ENCODE assay signal across 1 cellular context in genomic region chr3:188021502-188022040, GRCh38.
TF ChIP-seq lines count a peak whose summit lies in the region.

No MANE protein-coding gene starts in this region.

TF ChIP-seq in HepG2, 621 proteins besides CTCF, POLR2A, EP300 and RAD21 (continued from another document and continues in another):
- TF ChIP-seq AFF4 (CRISPR knock-in tag; IDR thresholded peaks at IDR 0.05) (no peak), TRIM24 (CRISPR knock-in tag; IDR thresholded peaks at IDR 0.05) (no peak), NFIC (IDR thresholded peaks at IDR 0.05; ENCODE audit: low read length) (peak; percentile 71; the same call in 1 of the 2 replicates), PTBP1 (IDR thresholded peaks at IDR 0.05; ENCODE audit: low read depth, low read length, poor library complexity, severe bottlenecking) (no peak), ASH2L (IDR thresholded peaks at IDR 0.05; ENCODE audit: insufficient read length, low read depth, low read length) (no peak), E2F2 (CRISPR knock-in tag; IDR thresholded peaks at IDR 0.05; ENCODE audit: borderline replicate concordance) (no peak), ZNF432 (CRISPR knock-in tag; IDR thresholded peaks at IDR 0.05; ENCODE audit: borderline replicate concordance) (no peak), ZFAT (CRISPR knock-in tag; conservative IDR thresholded peaks at IDR 0.05) (no peak), SMAD1 (CRISPR knock-in tag; IDR thresholded peaks at IDR 0.05; ENCODE audit: borderline replicate concordance, low read depth) (no peak), ZNF816 (CRISPR knock-in tag; IDR thresholded peaks at IDR 0.05; ENCODE audit: borderline replicate concordance) (no peak), HOXA9 (CRISPR knock-in tag; IDR thresholded peaks at IDR 0.05; ENCODE audit: borderline replicate concordance) (no peak), RBM39 (IDR thresholded peaks at IDR 0.05; ENCODE audit: low read depth, low read length, poor library complexity, severe bottlenecking) (no peak), FOXA1 (IDR thresholded peaks at IDR 0.05) (0 out of 2 replicates have a peak, but pooled peaks have one; percentile 5), FOXA1 (CRISPR knock-in tag; IDR thresholded peaks at IDR 0.05) (peak; percentile 90), PHB2 (IDR thresholded peaks at IDR 0.05; ENCODE audit: partially characterized antibody) (no peak), TBP (CRISPR knock-in tag; IDR thresholded peaks at IDR 0.05) (no peak; the same call in 1 of the 2 replicates), SP1 (IDR thresholded peaks at IDR 0.05) (no peak), SP1 (CRISPR knock-in tag; IDR thresholded peaks at IDR 0.05) (no peak), POLR2AphosphoS2 (IDR thresholded peaks at IDR 0.05; ENCODE audit: low read depth, low read length) (no peak), SNRNP70 (IDR thresholded peaks at IDR 0.05; ENCODE audit: low read depth, low read length) (no peak), ZNF556 (CRISPR knock-in tag; IDR thresholded peaks at IDR 0.05; ENCODE audit: borderline replicate concordance) (no peak), THAP11 (CRISPR knock-in tag; IDR thresholded peaks at IDR 0.05) (peak; percentile 32; the same call in 1 of the 2 replicates), MED1 (CRISPR knock-in tag; IDR thresholded peaks at IDR 0.05) (peak; percentile 63), ZNF281 (CRISPR knock-in tag; IDR thresholded peaks at IDR 0.05; ENCODE audit: borderline replicate concordance) (no peak), PRMT3 (CRISPR knock-in tag; IDR thresholded peaks at IDR 0.05; ENCODE audit: borderline replicate concordance, low read depth) (no peak), ZMAT3 (CRISPR knock-in tag; conservative IDR thresholded peaks at IDR 0.05) (no peak), MTA1 (CRISPR knock-in tag; IDR thresholded peaks at IDR 0.05; ENCODE audit: borderline replicate concordance) (no peak), MYC (CRISPR knock-in tag; IDR thresholded peaks at IDR 0.05; ENCODE audit: borderline replicate concordance) (peak; percentile 60; the same call in 1 of the 2 replicates), ZSCAN9 (CRISPR knock-in tag; IDR thresholded peaks at IDR 0.05; ENCODE audit: borderline replicate concordance) (no peak), ZFP36 (IDR thresholded peaks at IDR 0.05; ENCODE audit: borderline replicate concordance, low read depth, low read length, partially characterized antibody) (no peak), ZMYM3 (CRISPR knock-in tag; IDR thresholded peaks at IDR 0.05) (peak; percentile 52; the same call in 1 of the 2 replicates), ZNF136 (CRISPR knock-in tag; IDR thresholded peaks at IDR 0.05; ENCODE audit: low read depth) (no peak), SUZ12 (IDR thresholded peaks at IDR 0.05; ENCODE audit: low read depth, low read length) (no peak), SAFB2 (CRISPR knock-in tag; IDR thresholded peaks at IDR 0.05; ENCODE audit: borderline replicate concordance, low read depth) (peak; percentile 14; the same call in 1 of the 2 replicates), ZNF770 (CRISPR knock-in tag; IDR thresholded peaks at IDR 0.05) (0 out of 2 replicates have a peak, but pooled peaks have one; percentile 68), THYN1 (CRISPR knock-in tag; IDR thresholded peaks at IDR 0.05; ENCODE audit: borderline replicate concordance, low read depth) (no peak), MED8 (CRISPR knock-in tag; IDR thresholded peaks at IDR 0.05; ENCODE audit: insufficient replicate concordance) (no peak), ZNF343 (CRISPR knock-in tag; IDR thresholded peaks at IDR 0.05) (no peak)
- TF ChIP-seq, protein P1, sequence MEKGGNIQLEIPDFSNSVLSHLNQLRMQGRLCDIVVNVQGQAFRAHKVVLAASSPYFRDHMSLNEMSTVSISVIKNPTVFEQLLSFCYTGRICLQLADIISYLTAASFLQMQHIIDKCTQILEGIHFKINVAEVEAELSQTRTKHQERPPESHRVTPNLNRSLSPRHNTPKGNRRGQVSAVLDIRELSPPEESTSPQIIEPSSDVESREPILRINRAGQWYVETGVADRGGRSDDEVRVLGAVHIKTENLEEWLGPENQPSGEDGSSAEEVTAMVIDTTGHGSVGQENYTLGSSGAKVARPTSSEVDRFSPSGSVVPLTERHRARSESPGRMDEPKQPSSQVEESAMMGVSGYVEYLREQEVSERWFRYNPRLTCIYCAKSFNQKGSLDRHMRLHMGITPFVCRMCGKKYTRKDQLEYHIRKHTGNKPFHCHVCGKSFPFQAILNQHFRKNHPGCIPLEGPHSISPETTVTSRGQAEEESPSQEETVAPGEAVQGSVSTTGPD (CRISPR knock-in tag; IDR thresholded peaks at IDR 0.05), result no peak
- TF ChIP-seq, protein P2, sequence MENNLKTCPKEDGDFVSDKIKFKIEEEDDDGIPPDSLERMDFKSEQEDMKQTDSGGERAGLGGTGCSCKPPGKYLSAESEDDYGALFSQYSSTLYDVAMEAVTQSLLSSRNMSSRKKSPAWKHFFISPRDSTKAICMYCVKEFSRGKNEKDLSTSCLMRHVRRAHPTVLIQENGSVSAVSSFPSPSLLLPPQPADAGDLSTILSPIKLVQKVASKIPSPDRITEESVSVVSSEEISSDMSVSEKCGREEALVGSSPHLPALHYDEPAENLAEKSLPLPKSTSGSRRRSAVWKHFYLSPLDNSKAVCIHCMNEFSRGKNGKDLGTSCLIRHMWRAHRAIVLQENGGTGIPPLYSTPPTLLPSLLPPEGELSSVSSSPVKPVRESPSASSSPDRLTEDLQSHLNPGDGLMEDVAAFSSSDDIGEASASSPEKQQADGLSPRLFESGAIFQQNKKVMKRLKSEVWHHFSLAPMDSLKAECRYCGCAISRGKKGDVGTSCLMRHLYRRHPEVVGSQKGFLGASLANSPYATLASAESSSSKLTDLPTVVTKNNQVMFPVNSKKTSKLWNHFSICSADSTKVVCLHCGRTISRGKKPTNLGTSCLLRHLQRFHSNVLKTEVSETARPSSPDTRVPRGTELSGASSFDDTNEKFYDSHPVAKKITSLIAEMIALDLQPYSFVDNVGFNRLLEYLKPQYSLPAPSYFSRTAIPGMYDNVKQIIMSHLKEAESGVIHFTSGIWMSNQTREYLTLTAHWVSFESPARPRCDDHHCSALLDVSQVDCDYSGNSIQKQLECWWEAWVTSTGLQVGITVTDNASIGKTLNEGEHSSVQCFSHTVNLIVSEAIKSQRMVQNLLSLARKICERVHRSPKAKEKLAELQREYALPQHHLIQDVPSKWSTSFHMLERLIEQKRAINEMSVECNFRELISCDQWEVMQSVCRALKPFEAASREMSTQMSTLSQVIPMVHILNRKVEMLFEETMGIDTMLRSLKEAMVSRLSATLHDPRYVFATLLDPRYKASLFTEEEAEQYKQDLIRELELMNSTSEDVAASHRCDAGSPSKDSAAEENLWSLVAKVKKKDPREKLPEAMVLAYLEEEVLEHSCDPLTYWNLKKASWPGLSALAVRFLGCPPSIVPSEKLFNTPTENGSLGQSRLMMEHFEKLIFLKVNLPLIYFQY (CRISPR knock-in tag; IDR thresholded peaks at IDR 0.05; ENCODE audit: borderline replicate concordance), result 0 out of 2 replicates have a peak, but pooled peaks have one; percentile 21
